Comparison of ENCODE assay signal across 1 cellular context in genomic region chr20:63854069-63854765, GRCh38.
TF ChIP-seq lines count a peak whose summit lies in the region.

No MANE protein-coding gene starts in this region.

TF ChIP-seq in HepG2, 621 proteins besides CTCF, POLR2A, EP300 and RAD21 (continued from another document and continues in another):
- TF ChIP-seq ZHX2 (IDR thresholded peaks at IDR 0.05; ENCODE audit: low read depth) (peak; percentile 46; the same call in 1 of the 2 replicates), ZHX2 (CRISPR knock-in tag; IDR thresholded peaks at IDR 0.05; ENCODE audit: borderline replicate concordance) (0 out of 2 replicates have a peak, but pooled peaks have one; percentile 30), PPARG (CRISPR knock-in tag; conservative IDR thresholded peaks at IDR 0.05) (0 out of 2 replicates have a peak, but pooled peaks have one; percentile 11), ZFY (CRISPR knock-in tag; IDR thresholded peaks at IDR 0.05) (peak; percentile 73), DR1 (CRISPR knock-in tag; IDR thresholded peaks at IDR 0.05) (no peak), DRAP1 (CRISPR knock-in tag; IDR thresholded peaks at IDR 0.05) (peak; percentile 77; the same call in 1 of the 2 replicates), HOXD1 (CRISPR knock-in tag; IDR thresholded peaks at IDR 0.05) (0 out of 2 replicates have a peak, but pooled peaks have one; percentile 49), WIZ (CRISPR knock-in tag; IDR thresholded peaks at IDR 0.05) (no peak), YY1 (IDR thresholded peaks at IDR 0.05; ENCODE audit: insufficient read depth, insufficient replicate concordance, low read depth, low read length) (peak; percentile 59), ZNF256 (CRISPR knock-in tag; conservative IDR thresholded peaks at IDR 0.05) (no peak; the same call in 1 of the 2 replicates), ZGPAT (CRISPR knock-in tag; IDR thresholded peaks at IDR 0.05) (peak; percentile 38; the same call in 1 of the 2 replicates), HOXA9 (CRISPR knock-in tag; IDR thresholded peaks at IDR 0.05; ENCODE audit: borderline replicate concordance) (no peak), ZNF281 (CRISPR knock-in tag; IDR thresholded peaks at IDR 0.05; ENCODE audit: borderline replicate concordance) (peak; percentile 48; the same call in 1 of the 2 replicates), HINFP (CRISPR knock-in tag; IDR thresholded peaks at IDR 0.05; ENCODE audit: low read depth) (no peak; the same call in 1 of the 2 replicates), CHD2 (IDR thresholded peaks at IDR 0.05; ENCODE audit: low read depth, low read length) (no peak), ZNF543 (CRISPR knock-in tag; IDR thresholded peaks at IDR 0.05) (no peak), ZNF776 (CRISPR knock-in tag; IDR thresholded peaks at IDR 0.05) (no peak), ZC3H13 (CRISPR knock-in tag; IDR thresholded peaks at IDR 0.05) (no peak), U2AF2 (IDR thresholded peaks at IDR 0.05; ENCODE audit: low read depth, low read length) (no peak), ATF1 (CRISPR knock-in tag; IDR thresholded peaks at IDR 0.05) (no peak), ZNF275 (CRISPR knock-in tag; IDR thresholded peaks at IDR 0.05; ENCODE audit: borderline replicate concordance) (no peak), ZNF280D (CRISPR knock-in tag; IDR thresholded peaks at IDR 0.05) (no peak), TCF12 (IDR thresholded peaks at IDR 0.05) (no peak), TCF12 (CRISPR knock-in tag; IDR thresholded peaks at IDR 0.05) (peak; percentile 2; the same call in 1 of the 2 replicates), SKI (IDR thresholded peaks at IDR 0.05; ENCODE audit: partially characterized antibody) (no peak), ZNF503 (CRISPR knock-in tag; IDR thresholded peaks at IDR 0.05) (peak; percentile 86; the same call in 1 of the 2 replicates), ARHGAP35 (CRISPR knock-in tag; IDR thresholded peaks at IDR 0.05; ENCODE audit: borderline replicate concordance) (no peak), ZNF326 (CRISPR knock-in tag; IDR thresholded peaks at IDR 0.05; ENCODE audit: borderline replicate concordance) (no peak), MED8 (CRISPR knock-in tag; IDR thresholded peaks at IDR 0.05; ENCODE audit: insufficient replicate concordance) (no peak), HHEX (CRISPR knock-in tag; IDR thresholded peaks at IDR 0.05) (no peak), CHCHD3 (CRISPR knock-in tag; IDR thresholded peaks at IDR 0.05) (0 out of 2 replicates have a peak, but pooled peaks have one; percentile 39), DPF2 (CRISPR knock-in tag; IDR thresholded peaks at IDR 0.05; ENCODE audit: borderline replicate concordance, low read depth) (0 out of 2 replicates have a peak, but pooled peaks have one; percentile 53), ZNF746 (CRISPR knock-in tag; IDR thresholded peaks at IDR 0.05) (peak; percentile 55), PBX2 (CRISPR knock-in tag; IDR thresholded peaks at IDR 0.05) (no peak), USF2 (IDR thresholded peaks at IDR 0.05; ENCODE audit: low read depth, low read length) (no peak), USF2 (CRISPR knock-in tag; IDR thresholded peaks at IDR 0.05; ENCODE audit: borderline replicate concordance) (no peak), TOE1 (CRISPR knock-in tag; IDR thresholded peaks at IDR 0.05) (no peak)
